13 cellular contexts compared by ENCODE assay signal in the genomic region with DNA sequence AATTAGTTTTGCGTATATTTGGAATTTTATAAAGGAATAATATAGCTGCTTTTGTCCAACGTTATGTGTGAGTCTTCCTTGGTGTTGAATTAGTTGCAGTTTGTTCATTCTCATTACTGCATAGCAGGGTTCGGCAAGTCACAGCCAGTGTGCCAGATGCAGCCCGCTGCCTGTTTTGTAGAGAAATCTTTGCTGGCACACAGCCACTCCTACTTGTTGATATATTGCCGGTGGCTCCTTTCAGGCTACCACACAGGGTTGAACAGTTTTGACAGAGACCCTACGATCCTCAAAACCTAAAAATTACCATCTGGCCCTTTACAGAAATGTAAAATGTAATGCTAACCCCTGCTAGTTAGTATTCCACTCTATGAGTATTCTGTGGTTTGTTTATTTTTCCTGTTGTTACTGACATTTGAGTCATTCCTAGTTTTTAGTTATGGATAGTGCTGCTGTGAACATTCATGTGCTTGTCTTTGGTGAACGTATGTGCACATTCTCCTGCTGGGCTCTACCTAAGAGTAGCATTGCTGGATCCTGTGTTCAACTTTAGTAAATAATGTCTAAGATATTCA. TPM values are rescaled to one million over a fixed set of nuclear protein-coding genes. Genes with fewer than 3 reads are reported as not detected.
DNase-seq lines count a peak whose midpoint lies in the region; ATAC-seq, FAIRE-seq and TF ChIP-seq lines count a peak whose summit lies in the region.
"Had no signal": no experiment of that assay in that cellular context is flagged by ENCODE, and none has a peak within 500 bp of the region (broad histone marks: within the 10 kb centered on the region; RNA-seq: fewer than 3 reads in every experiment).

No MANE protein-coding gene starts in this region.

- H3K4me3 ChIP-seq in HEK293 (ENCODE audit: low read depth, low read length), result no peak overlapping the region
- no peak overlapping the region for H3K4me3 ChIP-seq in fibroblast of pulmonary artery (replicated peaks; ENCODE audit: low read depth, low read length)

- peaks cover 5% of the 10 kb centered on the region; the same call in 1 of the 2 replicates for H3K4me1 ChIP-seq in HEK293 (ENCODE audit: control insufficient read depth, insufficient read depth, low read length)

- no peaks in the 10 kb centered on the region for H3K9me3 ChIP-seq in HEK293 (ENCODE audit: control insufficient read depth, insufficient read depth, low read depth, low read length)

- no peak overlapping the region for H3K4me3 Mint-ChIP-seq in osteocyte (ENCODE audit: unreplicated experiment)
- H3K4me3 Mint-ChIP-seq in glutamatergic neuron (ENCODE audit: unreplicated experiment), result no peak overlapping the region
- H3K4me3 Mint-ChIP-seq: activated naive CD8-positive, alpha-beta T cell treated with anti-CD3 and anti-CD28 coated beads, Interleukin-2, amount 50 U/mL, for 24 hours; stimulated activated naive CD8-positive, alpha-beta T cell treated with anti-CD3 and anti-CD28 coated beads, Interleukin-15, Interleukin-2, amounts not matched to agents 100 ng/mL and 50 ng/mL, for 24 hours had no signal

- no peak for FAIRE-seq in GM19239 (lab: Jason Lieb, UNC)

- H3K36me3 ChIP-seq in HEK293 (ENCODE audit: control insufficient read depth in 2 of 2, insufficient read depth in 1 of 2, low read length in 2 of 2), result peaks cover 5 to 64% of the 10 kb centered on the region in 2 experiments

- no peaks in the 10 kb centered on the region for H3K27me3 Mint-ChIP-seq in osteocyte (ENCODE audit: unreplicated experiment)
- no peaks in the 10 kb centered on the region for H3K27me3 Mint-ChIP-seq in glutamatergic neuron (ENCODE audit: unreplicated experiment)
- H3K27me3 Mint-ChIP-seq: activated naive CD8-positive, alpha-beta T cell treated with anti-CD3 and anti-CD28 coated beads, Interleukin-2, amount 50 U/mL, for 24 hours; stimulated activated naive CD8-positive, alpha-beta T cell treated with anti-CD3 and anti-CD28 coated beads, Interleukin-15, Interleukin-2, amounts not matched to agents 100 ng/mL and 50 ng/mL, for 24 hours had no signal

- H3K4me1 Mint-ChIP-seq in osteocyte (ENCODE audit: unreplicated experiment) (peaks cover 16% of the 10 kb centered on the region), glutamatergic neuron (ENCODE audit: low read depth, unreplicated experiment) (no peaks in the 10 kb centered on the region)

- H3K27ac ChIP-seq in HEK293 (ENCODE audit: extremely low read depth, low read depth, low read length), result no peak overlapping the region

- DNase-seq in amniotic epithelial cell (ENCODE audit: low read depth), result peak; percentile 42
- DNase-seq in fibroblast of pulmonary artery (ENCODE audit: low read depth), result peak; percentile 18
- no peak for DNase-seq in osteocyte (ENCODE audit: extremely low spot score, unreplicated experiment)
- DNase-seq in NAMALWA (ENCODE audit: low spot score), result no peak
- DNase-seq in glutamatergic neuron, result no peak
- no peak for DNase-seq in GM19239 (ENCODE audit: insufficient read length, low spot score)
- DNase-seq: activated naive CD8-positive, alpha-beta T cell treated with anti-CD3 and anti-CD28 coated beads, Interleukin-2, amount 50 U/mL, for 24 hours; COR-L47; NCI-H2171 had no signal

- TF ChIP-seq CTCF in HEK293 (tag by site-specific recombination; IDR thresholded peaks at IDR 0.05) (no peak), fibroblast of pulmonary artery (IDR thresholded peaks at IDR 0.05; ENCODE audit: low read length, missing control alignments) (no peak), osteocyte (IDR thresholded peaks at IDR 0.05) (no peak), glutamatergic neuron (IDR thresholded peaks at IDR 0.05; ENCODE audit: partially characterized antibody, unreplicated experiment) (no peak)

- CTCF ChIA-PET in HEK293 (lab: Yijun Ruan, JAX), result no interaction called here

- POLR2A ChIA-PET in HEK293 (lab: Yijun Ruan, JAX), result no interaction called here

- H3K36me3 Mint-ChIP-seq in osteocyte (ENCODE audit: unreplicated experiment) (peaks cover 30% of the 10 kb centered on the region), glutamatergic neuron (ENCODE audit: unreplicated experiment) (no peaks in the 10 kb centered on the region)

- H3K27ac Mint-ChIP-seq in osteocyte (ENCODE audit: unreplicated experiment) (peak overlapping the region; percentile 57), glutamatergic neuron (ENCODE audit: unreplicated experiment) (no peak overlapping the region)
- H3K27ac Mint-ChIP-seq: activated naive CD8-positive, alpha-beta T cell treated with anti-CD3 and anti-CD28 coated beads, Interleukin-2, amount 50 U/mL, for 24 hours; stimulated activated naive CD8-positive, alpha-beta T cell treated with anti-CD3 and anti-CD28 coated beads, Interleukin-15, Interleukin-2, amounts not matched to agents 100 ng/mL and 50 ng/mL, for 24 hours had no signal

- H3K9me3 Mint-ChIP-seq in osteocyte (ENCODE audit: unreplicated experiment) (no peaks in the 10 kb centered on the region), glutamatergic neuron (ENCODE audit: unreplicated experiment) (no peaks in the 10 kb centered on the region)
- H3K9me3 Mint-ChIP-seq: activated naive CD8-positive, alpha-beta T cell treated with anti-CD3 and anti-CD28 coated beads, Interleukin-2, amount 50 U/mL, for 24 hours; stimulated activated naive CD8-positive, alpha-beta T cell treated with anti-CD3 and anti-CD28 coated beads, Interleukin-15, Interleukin-2, amounts not matched to agents 100 ng/mL and 50 ng/mL, for 24 hours had no signal

- no peak for ATAC-seq in HG03175 (IDR thresholded peaks at IDR 0.05; ENCODE audit: unreplicated experiment)
- ATAC-seq: activated naive CD8-positive, alpha-beta T cell treated with anti-CD3 and anti-CD28 coated beads, Interleukin-2, amount 50 U/mL, for 24 hours; left colon had no signal

TF ChIP-seq in HEK293, 187 proteins besides CTCF, POLR2A, EP300 and RAD21 (continues in another document):
- no peak for TF ChIP-seq ZNF354C (tag by site-specific recombination; IDR thresholded peaks at IDR 0.05; ENCODE audit: borderline replicate concordance, low read depth)
- TF ChIP-seq ZNF514 (tag by site-specific recombination; IDR thresholded peaks at IDR 0.05), result no peak
- no peak for TF ChIP-seq SALL2 (tag by site-specific recombination; IDR thresholded peaks at IDR 0.05; ENCODE audit: borderline replicate concordance)
- TF ChIP-seq, protein P1, sequence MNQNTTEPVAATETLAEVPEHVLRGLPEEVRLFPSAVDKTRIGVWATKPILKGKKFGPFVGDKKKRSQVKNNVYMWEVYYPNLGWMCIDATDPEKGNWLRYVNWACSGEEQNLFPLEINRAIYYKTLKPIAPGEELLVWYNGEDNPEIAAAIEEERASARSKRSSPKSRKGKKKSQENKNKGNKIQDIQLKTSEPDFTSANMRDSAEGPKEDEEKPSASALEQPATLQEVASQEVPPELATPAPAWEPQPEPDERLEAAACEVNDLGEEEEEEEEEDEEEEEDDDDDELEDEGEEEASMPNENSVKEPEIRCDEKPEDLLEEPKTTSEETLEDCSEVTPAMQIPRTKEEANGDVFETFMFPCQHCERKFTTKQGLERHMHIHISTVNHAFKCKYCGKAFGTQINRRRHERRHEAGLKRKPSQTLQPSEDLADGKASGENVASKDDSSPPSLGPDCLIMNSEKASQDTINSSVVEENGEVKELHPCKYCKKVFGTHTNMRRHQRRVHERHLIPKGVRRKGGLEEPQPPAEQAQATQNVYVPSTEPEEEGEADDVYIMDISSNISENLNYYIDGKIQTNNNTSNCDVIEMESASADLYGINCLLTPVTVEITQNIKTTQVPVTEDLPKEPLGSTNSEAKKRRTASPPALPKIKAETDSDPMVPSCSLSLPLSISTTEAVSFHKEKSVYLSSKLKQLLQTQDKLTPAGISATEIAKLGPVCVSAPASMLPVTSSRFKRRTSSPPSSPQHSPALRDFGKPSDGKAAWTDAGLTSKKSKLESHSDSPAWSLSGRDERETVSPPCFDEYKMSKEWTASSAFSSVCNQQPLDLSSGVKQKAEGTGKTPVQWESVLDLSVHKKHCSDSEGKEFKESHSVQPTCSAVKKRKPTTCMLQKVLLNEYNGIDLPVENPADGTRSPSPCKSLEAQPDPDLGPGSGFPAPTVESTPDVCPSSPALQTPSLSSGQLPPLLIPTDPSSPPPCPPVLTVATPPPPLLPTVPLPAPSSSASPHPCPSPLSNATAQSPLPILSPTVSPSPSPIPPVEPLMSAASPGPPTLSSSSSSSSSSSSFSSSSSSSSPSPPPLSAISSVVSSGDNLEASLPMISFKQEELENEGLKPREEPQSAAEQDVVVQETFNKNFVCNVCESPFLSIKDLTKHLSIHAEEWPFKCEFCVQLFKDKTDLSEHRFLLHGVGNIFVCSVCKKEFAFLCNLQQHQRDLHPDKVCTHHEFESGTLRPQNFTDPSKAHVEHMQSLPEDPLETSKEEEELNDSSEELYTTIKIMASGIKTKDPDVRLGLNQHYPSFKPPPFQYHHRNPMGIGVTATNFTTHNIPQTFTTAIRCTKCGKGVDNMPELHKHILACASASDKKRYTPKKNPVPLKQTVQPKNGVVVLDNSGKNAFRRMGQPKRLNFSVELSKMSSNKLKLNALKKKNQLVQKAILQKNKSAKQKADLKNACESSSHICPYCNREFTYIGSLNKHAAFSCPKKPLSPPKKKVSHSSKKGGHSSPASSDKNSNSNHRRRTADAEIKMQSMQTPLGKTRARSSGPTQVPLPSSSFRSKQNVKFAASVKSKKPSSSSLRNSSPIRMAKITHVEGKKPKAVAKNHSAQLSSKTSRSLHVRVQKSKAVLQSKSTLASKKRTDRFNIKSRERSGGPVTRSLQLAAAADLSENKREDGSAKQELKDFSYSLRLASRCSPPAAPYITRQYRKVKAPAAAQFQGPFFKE (tag by site-specific recombination; IDR thresholded peaks at IDR 0.05; ENCODE audit: borderline replicate concordance), result no peak
- TF ChIP-seq ZNF830 (tag by site-specific recombination; IDR thresholded peaks at IDR 0.05; ENCODE audit: low read depth), result no peak
- no peak for TF ChIP-seq ZNF610 (tag by site-specific recombination; IDR thresholded peaks at IDR 0.05; ENCODE audit: borderline replicate concordance)
- no peak for TF ChIP-seq ZNF2 (tag by site-specific recombination; IDR thresholded peaks at IDR 0.05)
- no peak for TF ChIP-seq GLIS2 (tag by site-specific recombination; IDR thresholded peaks at IDR 0.05)

RNA-seq across cellular contexts. Expression of gene DHX35, which starts 11.5 kb away (rescaled TPM):
- 10.1 and 10.3 TPM in 2 replicates for total RNA-seq in osteocyte
- total RNA-seq in glutamatergic neuron (ENCODE audit: unreplicated experiment), result 12.0 TPM

RNA-seq across cellular contexts. Expression of gene FAM83D, which starts 47.4 kb away (rescaled TPM):
- total RNA-seq in osteocyte, result 4.6 TPM in 2 replicates
- total RNA-seq in glutamatergic neuron (ENCODE audit: unreplicated experiment), result 4.9 TPM

Comparison
In these comparisons a context has a peak if more than half of its experiments do, and no peak if none do; other contexts are left out.
1. DNase-seq: peak in amniotic epithelial cell (single experiment) and fibroblast of pulmonary artery (single experiment); none in osteocyte (single experiment), NAMALWA (single experiment), glutamatergic neuron (single experiment) and GM19239 (single experiment).